9 cellular contexts compared by ENCODE assay signal in genomic region chrX:46978341-46979291, GRCh38.
DNase-seq lines count a peak whose midpoint lies in the region; ATAC-seq, FAIRE-seq and TF ChIP-seq lines count a peak whose summit lies in the region.
"Had no signal": no experiment of that assay in that cellular context is flagged by ENCODE, and none has a peak within 500 bp of the region (broad histone marks: within the 10 kb centered on the region; RNA-seq: fewer than 3 reads in every experiment).

No MANE protein-coding gene starts in this region.

- peak; percentile 67 for ATAC-seq in HG03159 (IDR thresholded peaks at IDR 0.05; ENCODE audit: unreplicated experiment)
- ATAC-seq in naive thymus-derived CD8-positive, alpha-beta T cell = peak; percentile 46 to 53
- ATAC-seq in stimulated activated naive CD8-positive, alpha-beta T cell treated with anti-CD3 and anti-CD28 coated beads, Interleukin-15, Interleukin-2, amounts not matched to agents 100 U/mL and 50 U/mL, for 24 hours = no peak
- no peak for ATAC-seq in GM19328 (IDR thresholded peaks at IDR 0.05; ENCODE audit: unreplicated experiment)

- CTCF ChIA-PET in endothelial cell of umbilical vein (lab: Charles Lee) = interaction anchor here (1.0 to 2.0 kb wide), 6 partner anchors 52 to 107 kb away, joined by 3 to 17 read pairs (median 7); partner anchors contain the start of gene JADE3

- intact Hi-C loops in endothelial cell of umbilical vein (cut with micrococcal nuclease) = loop anchor here (1.0 to 2.0 kb wide), 4 partner anchors 65 to 219 kb away; partner anchors contain the start of gene SLC9A7

- no peaks in the 10 kb centered on the region for H3K36me3 Mint-ChIP-seq in naive thymus-derived CD8-positive, alpha-beta T cell

- peak overlapping the region; percentile 77 for H3K9ac ChIP-seq in endothelial cell of umbilical vein (replicated peaks; ENCODE audit: extremely low read depth, insufficient read depth, low read length)

- peak overlapping the region; percentile 92 for H3K4me2 ChIP-seq in endothelial cell of umbilical vein (ENCODE audit: insufficient read depth, low read length)

- dilution Hi-C loops in endothelial cell of umbilical vein (cut with MboI; ENCODE audit: extremely low pct_ligation_motif_present, low sequenced_read_pairs) = no loop called here

- TF ChIP-seq CTCF in endothelial cell of umbilical vein (IDR thresholded peaks at IDR 0.05; ENCODE audit: extremely low read depth in 1 of 2, insufficient read depth in 1 of 2, low read depth in 1 of 2, low read length in 2 of 2) = peak; percentile 65 to 66

- H4K20me1 ChIP-seq in endothelial cell of umbilical vein (replicated peaks; ENCODE audit: control insufficient read depth, extremely low read depth, insufficient read depth, low read length) = no peaks in the 10 kb centered on the region

- no peaks in the 10 kb centered on the region for H3K36me3 ChIP-seq in endothelial cell of umbilical vein (ENCODE audit: control insufficient read depth in 2 of 2, extremely low read depth in 1 of 2, insufficient read depth in 2 of 2, low read length in 2 of 2)

- DNase-seq in ELF-1 (ENCODE audit: low read depth, low spot score) = peak; percentile 91
- peak; percentile 40 for DNase-seq in NCI-H82 treated with DMSO at 0.1 percent for 48 hours (lab: John Stamatoyannopoulos, UW; ENCODE audit: unreplicated experiment)
- DNase-seq in activated CD8-positive, alpha-beta memory T cell treated with anti-CD3 and anti-CD28 coated beads for 1 hour (ENCODE audit: extremely low read depth in 1 of 2, low read depth in 1 of 2) = peak; percentile 16 to 52
- peak; percentile 87 for DNase-seq in endothelial cell of umbilical vein (ENCODE audit: low read depth, low spot score)
- DNase-seq in naive thymus-derived CD8-positive, alpha-beta T cell = peak; percentile 8 to 74 (median 41)
- peak; percentile 80 for DNase-seq in stimulated activated naive CD8-positive, alpha-beta T cell treated with anti-CD3 and anti-CD28 coated beads, Interleukin-15, Interleukin-2, amounts not matched to agents 100 U/mL and 50 U/mL, for 24 hours

- H3K27ac ChIP-seq in endothelial cell of umbilical vein (ENCODE audit: insufficient read depth, low read depth, low read length) = peak overlapping the region; percentile 97

- POLR2A ChIA-PET in endothelial cell of umbilical vein (lab: Charles Lee) = no interaction called here
- POLR2A ChIA-PET in naive thymus-derived CD8-positive, alpha-beta T cell (lab: Charles Lee) = interaction anchor here (0.9 kb wide), 1 partner anchor 542 kb away, joined by 4 read pairs; no protein-coding TSS in a partner anchor

- peak; percentile 70 for FAIRE-seq in endothelial cell of umbilical vein (lab: Jason Lieb, UNC)
- FAIRE-seq: endometrium had no signal

- H3K4me1 Mint-ChIP-seq in naive thymus-derived CD8-positive, alpha-beta T cell = no peaks in the 10 kb centered on the region

- H3K27me3 Mint-ChIP-seq in naive thymus-derived CD8-positive, alpha-beta T cell = no peaks in the 10 kb centered on the region

- H3K27me3 ChIP-seq in endothelial cell of umbilical vein (ENCODE audit: control insufficient read depth in 2 of 2, insufficient read depth in 2 of 2, low read length in 2 of 2) = no peaks in the 10 kb centered on the region

- TF ChIP-seq POLR2A in endothelial cell of umbilical vein (IDR thresholded peaks at IDR 0.05; ENCODE audit: low read depth, low read length) = no peak

- no peaks in the 10 kb centered on the region for H3K9me3 ChIP-seq in endothelial cell of umbilical vein (replicated peaks; ENCODE audit: control insufficient read depth, insufficient read depth, low read length)

- H3K4me3 ChIP-seq in endothelial cell of umbilical vein (replicated peaks in 1 of 3; ENCODE audit: insufficient read depth in 1 of 3, low read depth in 1 of 3, low read length in 3 of 3) = peak overlapping the region in 1 of 3 experiments; percentile 69

- no peak overlapping the region for H2AFZ ChIP-seq in endothelial cell of umbilical vein (ENCODE audit: low read depth, low read length)

- peaks cover 2% of the 10 kb centered on the region for H3K4me1 ChIP-seq in endothelial cell of umbilical vein (ENCODE audit: control insufficient read depth, extremely low read depth, insufficient read depth, low read length)

- H3K79me2 ChIP-seq in endothelial cell of umbilical vein (ENCODE audit: control insufficient read depth, insufficient read depth, low read length) = no peaks in the 10 kb centered on the region

- TSS peak; percentile 84 for BruUV-seq in endothelial cell of umbilical vein (replicated peaks; lab: Mats Ljungman, UMichigan)

- no peak overlapping the region for H3K4me3 Mint-ChIP-seq in naive thymus-derived CD8-positive, alpha-beta T cell

- no peaks in the 10 kb centered on the region for H3K9me1 ChIP-seq in endothelial cell of umbilical vein (replicated peaks; ENCODE audit: control insufficient read depth, extremely low read depth, insufficient read depth, low read length)

- H3K9me3 Mint-ChIP-seq in naive thymus-derived CD8-positive, alpha-beta T cell = no peaks in the 10 kb centered on the region

- H3K27ac Mint-ChIP-seq in naive thymus-derived CD8-positive, alpha-beta T cell = peak overlapping the region in 2 of 10 donors; percentile 7 to 61

TF ChIP-seq in endothelial cell of umbilical vein, 7 proteins besides CTCF, POLR2A, EP300 and RAD21:
- TF ChIP-seq JUN (IDR thresholded peaks at IDR 0.05; ENCODE audit: borderline replicate concordance, insufficient read depth, insufficient read length, low read depth) (peak; percentile 58), POLR2AphosphoS5 (IDR thresholded peaks at IDR 0.05; ENCODE audit: insufficient read depth, low read depth, low read length) (no peak), EZH2 (IDR thresholded peaks at IDR 0.05; ENCODE audit: borderline replicate concordance, low read depth, low read length, severe bottlenecking) (no peak), MAX (IDR thresholded peaks at IDR 0.05; ENCODE audit: insufficient read depth, insufficient read length) (no peak), FOS (IDR thresholded peaks at IDR 0.05; ENCODE audit: borderline replicate concordance, insufficient read depth, low read length) (peak; percentile 23), MYC (IDR thresholded peaks at IDR 0.05; ENCODE audit: low read depth, low read length) (no peak), GATA2 (IDR thresholded peaks at IDR 0.05; ENCODE audit: insufficient read depth, insufficient read length, low read depth, low read length) (no peak)

Comparison
In these comparisons a context has a peak if more than half of its experiments do, and no peak if none do; other contexts are left out.
1. DNase-seq: peak in every context shown above with its lines; median percentile 91 in ELF-1; 87 in endothelial cell of umbilical vein; 80 in stimulated activated naive CD8-positive, alpha-beta T cell treated with anti-CD3 and anti-CD28 coated beads, Interleukin-15, Interleukin-2, amounts not matched to agents 100 U/mL and 50 U/mL, for 24 hours; 41 in naive thymus-derived CD8-positive, alpha-beta T cell; 40 in NCI-H82 treated with DMSO at 0.1 percent for 48 hours; 34 in activated CD8-positive, alpha-beta memory T cell treated with anti-CD3 and anti-CD28 coated beads for 1 hour.
2. ATAC-seq: peak in HG03159 (single experiment) and naive thymus-derived CD8-positive, alpha-beta T cell (2 of 2); none in stimulated activated naive CD8-positive, alpha-beta T cell treated with anti-CD3 and anti-CD28 coated beads, Interleukin-15, Interleukin-2, amounts not matched to agents 100 U/mL and 50 U/mL, for 24 hours (single experiment) and GM19328 (single experiment).